17 cellular contexts compared by ENCODE assay signal in the genomic region with DNA sequence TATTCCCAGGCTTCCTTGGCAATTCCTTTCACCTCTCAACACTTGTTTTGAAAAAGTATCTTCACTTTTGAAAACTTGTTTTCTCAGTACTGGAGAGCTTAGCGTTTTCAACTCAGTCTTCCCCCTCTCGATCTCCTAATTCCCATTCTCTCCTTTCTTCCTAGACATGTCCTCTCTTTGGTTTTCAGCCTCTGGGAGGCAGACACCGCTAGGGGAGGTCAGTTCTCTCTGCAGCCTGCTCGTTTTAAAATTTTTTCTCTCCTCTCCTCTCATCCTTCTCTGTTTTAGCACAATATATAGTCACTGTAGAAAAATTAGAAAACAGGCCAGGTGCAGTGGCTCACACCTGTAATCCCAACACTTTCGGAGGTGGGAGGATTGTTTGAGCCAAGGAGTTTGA. TPM values are rescaled to one million over a fixed set of nuclear protein-coding genes. Genes with fewer than 3 reads are reported as not detected.
"Had no signal": no experiment of that assay in that cellular context is flagged by ENCODE, and none has a peak within 500 bp of the region (broad histone marks: within the 10 kb centered on the region; RNA-seq: fewer than 3 reads in every experiment).

No MANE protein-coding gene starts in this region.

- H3K27me3 ChIP-seq: cardiac muscle cell had no signal

- DNase-seq: activated CD4-positive, alpha-beta T cell treated with anti-CD3 and anti-CD28 coated beads, Interleukin-2, amount 50 U/mL, for 4 hours; activated CD4-positive, CD25-positive, alpha-beta regulatory T cell treated with anti-CD3 and anti-CD28 coated beads, Interleukin-2, amount 50 U/mL, for 72 hours; activated effector memory CD4-positive, alpha-beta T cell treated with Interleukin-2 at 50 U/mL for 16 hours; activated T-cell treated with anti-CD3 and anti-CD28 coated beads, Interleukin-2, amount 50 U/mL, for 1 hour; erythroblast; gastrocnemius medialis; heart right ventricle; nephron progenitor cell; right cardiac atrium; small intestine had no signal

- H3K9me3 ChIP-seq: gastrocnemius medialis, heart right ventricle, thoracic aorta had no signal

- H3K4me3 Mint-ChIP-seq: nephron progenitor cell had no signal

- H3K27ac Mint-ChIP-seq: activated naive CD4-positive, alpha-beta T cell treated with anti-CD3 and anti-CD28 coated beads, Interleukin-2, amount 50 U/mL, for 72 hours; nephron progenitor cell; progenitor cell of endocrine pancreas had no signal

- H3K9me3 Mint-ChIP-seq: activated naive CD4-positive, alpha-beta T cell treated with anti-CD3 and anti-CD28 coated beads, Interleukin-2, amount 50 U/mL, for 72 hours; nephron progenitor cell had no signal

- H3K4me3 ChIP-seq: cardiac muscle cell, gastrocnemius medialis, heart right ventricle, thoracic aorta had no signal

- FAIRE-seq: colon, small intestine had no signal

- H3K27ac ChIP-seq: cardiac muscle cell, gastrocnemius medialis, heart right ventricle, thoracic aorta had no signal

- H3K36me3 ChIP-seq: cardiac muscle cell, gastrocnemius medialis, heart right ventricle, thoracic aorta had no signal

- ATAC-seq: activated naive CD4-positive, alpha-beta T cell treated with anti-CD3 and anti-CD28 coated beads, Interleukin-2, amount 50 U/mL, for 72 hours; gastrocnemius medialis; heart right ventricle; right cardiac atrium had no signal

- H3K36me3 Mint-ChIP-seq: activated naive CD4-positive, alpha-beta T cell treated with anti-CD3 and anti-CD28 coated beads, Interleukin-2, amount 50 U/mL, for 72 hours had no signal

RNA-seq across cellular contexts. Expression of gene RHEX, which starts 12.6 kb away (rescaled TPM):
- total RNA-seq: activated naive CD4-positive, alpha-beta T cell treated with anti-CD3 and anti-CD28 coated beads, Interleukin-2, amount 50 U/mL, for 72 hours; gastrocnemius medialis; progenitor cell of endocrine pancreas had no signal
- polyA plus RNA-seq: right cardiac atrium had no signal

RNA-seq across cellular contexts. Expression of gene CTSE, which starts 16.6 kb away (rescaled TPM):
- total RNA-seq: activated naive CD4-positive, alpha-beta T cell treated with anti-CD3 and anti-CD28 coated beads, Interleukin-2, amount 50 U/mL, for 72 hours; cardiac muscle cell; gastrocnemius medialis; heart right ventricle; lower leg skin; omental fat pad had no signal
- polyA plus RNA-seq: cardiac muscle cell, right cardiac atrium had no signal

RNA-seq across cellular contexts. Expression of gene RAB7B, which starts 37.1 kb away (rescaled TPM):
- total RNA-seq: activated naive CD4-positive, alpha-beta T cell treated with anti-CD3 and anti-CD28 coated beads, Interleukin-2, amount 50 U/mL, for 72 hours; progenitor cell of endocrine pancreas had no signal
